ENCODE assay signal across 1 cellular context in genomic region chr1:56866656-56867055, GRCh38.
TF ChIP-seq lines count a peak whose summit lies in the region.

No MANE protein-coding gene starts in this region.

TF ChIP-seq in GM23338, 12 proteins besides CTCF, POLR2A, EP300 and RAD21 (continued from another document):
- TF ChIP-seq, protein P1, sequence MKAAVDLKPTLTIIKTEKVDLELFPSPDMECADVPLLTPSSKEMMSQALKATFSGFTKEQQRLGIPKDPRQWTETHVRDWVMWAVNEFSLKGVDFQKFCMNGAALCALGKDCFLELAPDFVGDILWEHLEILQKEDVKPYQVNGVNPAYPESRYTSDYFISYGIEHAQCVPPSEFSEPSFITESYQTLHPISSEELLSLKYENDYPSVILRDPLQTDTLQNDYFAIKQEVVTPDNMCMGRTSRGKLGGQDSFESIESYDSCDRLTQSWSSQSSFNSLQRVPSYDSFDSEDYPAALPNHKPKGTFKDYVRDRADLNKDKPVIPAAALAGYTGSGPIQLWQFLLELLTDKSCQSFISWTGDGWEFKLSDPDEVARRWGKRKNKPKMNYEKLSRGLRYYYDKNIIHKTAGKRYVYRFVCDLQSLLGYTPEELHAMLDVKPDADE (IDR thresholded peaks at IDR 0.05), result no peak
- TF ChIP-seq CREB1 (CRISPR knock-in tag; IDR thresholded peaks at IDR 0.05; ENCODE audit: low read depth) (no peak), NANOG (IDR thresholded peaks at IDR 0.05; ENCODE audit: borderline replicate concordance) (no peak), EZH2phosphoT487 (IDR thresholded peaks at IDR 0.05; ENCODE audit: unreplicated experiment) (no peak), REST (IDR thresholded peaks at IDR 0.05; ENCODE audit: unreplicated experiment) (no peak), POLR2AphosphoS5 (IDR thresholded peaks at IDR 0.05; ENCODE audit: low read depth) (no peak)
